ENCODE assay signal across 1 cellular context in the genomic region with DNA sequence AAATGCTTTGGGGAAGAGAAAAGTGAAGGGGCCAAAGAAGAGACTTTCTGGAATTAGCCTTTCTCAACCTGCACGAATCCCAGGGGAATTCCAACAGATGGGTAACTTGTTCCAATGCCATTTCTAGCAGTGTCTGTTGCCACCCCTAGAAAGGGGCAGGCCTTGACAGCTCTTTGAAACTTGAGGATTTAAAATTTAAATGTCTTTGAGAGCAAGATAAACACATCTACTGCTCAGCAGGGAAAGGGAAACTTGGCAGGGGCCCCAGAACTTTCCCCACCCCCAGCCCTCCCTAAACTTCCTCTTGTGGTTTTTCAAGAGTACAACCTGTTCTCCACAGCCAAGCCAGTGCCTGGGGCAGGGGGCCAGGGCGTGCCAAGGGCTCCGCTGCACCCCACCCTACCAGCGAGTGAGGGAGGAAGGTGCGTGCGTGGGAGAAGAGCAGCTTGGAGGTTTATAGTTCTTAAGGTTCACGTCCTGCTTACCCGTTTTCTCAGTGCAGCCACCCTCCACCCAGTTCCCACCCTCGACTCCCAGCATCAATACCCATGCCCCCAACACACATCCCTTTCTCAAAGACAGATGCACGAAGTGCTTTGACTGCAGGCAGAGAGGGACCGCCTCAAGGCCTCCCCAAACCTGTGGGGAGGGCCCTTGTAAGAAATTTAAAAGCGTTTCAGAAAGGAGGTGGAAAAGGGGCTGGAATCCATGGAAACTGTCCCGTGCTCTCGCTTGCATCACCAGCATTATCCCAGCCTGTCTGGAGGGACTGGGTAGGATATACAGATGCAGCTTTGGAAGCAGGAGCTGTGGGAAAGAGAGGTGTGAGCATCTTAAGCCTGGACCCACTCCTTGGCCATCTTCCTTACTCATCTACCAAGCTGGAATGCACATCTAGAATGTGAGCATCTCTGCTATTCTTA.
A peak's percentile ranks its signal among the peaks of the same experiment; 100 is the strongest.
TF ChIP-seq lines count a peak whose summit lies in the region.

No MANE protein-coding gene starts in this region.

TF ChIP-seq in K562, 482 proteins besides CTCF, POLR2A, EP300 and RAD21 (continued from another document and continues in another):
- TF ChIP-seq TFE3 (CRISPR knock-in tag; IDR thresholded peaks at IDR 0.05) (no peak), BDP1 (IDR thresholded peaks at IDR 0.05; ENCODE audit: insufficient read depth, insufficient read length) (no peak), ETV5 (CRISPR knock-in tag; IDR thresholded peaks at IDR 0.05; ENCODE audit: low read depth) (peak; percentile 37; the same call in 1 of the 2 replicates), ZBTB7A (IDR thresholded peaks at IDR 0.05; ENCODE audit: borderline replicate concordance, control insufficient read depth, low read depth, low read length) (peak; percentile 71), ZNF318 (IDR thresholded peaks at IDR 0.05; ENCODE audit: borderline replicate concordance in 1 of 2, low read depth in 1 of 2) (peak in 1 of 2 experiments; percentile 65; a peak in 1 of 4 replicates), TBL1XR1 (IDR thresholded peaks at IDR 0.05; ENCODE audit: low read length in 2 of 2) (peak in 1 of 2 experiments; percentile 59; a peak in 1 of 4 replicates), ESRRA (IDR thresholded peaks at IDR 0.05; ENCODE audit: borderline replicate concordance, low read depth) (peak; percentile 70; the same call in 1 of the 2 replicates), MTA3 (IDR thresholded peaks at IDR 0.05; ENCODE audit: borderline replicate concordance) (0 out of 2 replicates have a peak, but pooled peaks have one; percentile 45), MXI1 (IDR thresholded peaks at IDR 0.05; ENCODE audit: low read depth, low read length) (peak; percentile 95), FOXK2 (conservative IDR thresholded peaks at IDR 0.05 in 1 of 2, IDR thresholded peaks at IDR 0.05 in 1 of 2; ENCODE audit: low read depth in 2 of 2) (peak; percentile 83), SMARCA4 (IDR thresholded peaks at IDR 0.05) (peak; percentile 56; the same call in 1 of the 2 replicates), GATAD2B (IDR thresholded peaks at IDR 0.05; ENCODE audit: borderline replicate concordance) (0 out of 2 replicates have a peak, but pooled peaks have one; percentile 16), ZKSCAN1 (IDR thresholded peaks at IDR 0.05; ENCODE audit: low read depth, low read length) (peak; percentile 54; the same call in 1 of the 2 replicates), GATAD2A (IDR thresholded peaks at IDR 0.05) (0 out of 2 replicates have a peak, but pooled peaks have one; percentile 63), HDAC2 (IDR thresholded peaks at IDR 0.05) (peak; percentile 47; the same call in 1 of the 2 replicates), PHB2 (IDR thresholded peaks at IDR 0.05; ENCODE audit: low read depth) (no peak), VEZF1 (CRISPR knock-in tag; IDR thresholded peaks at IDR 0.05) (peak; percentile 90), CCAR2 (IDR thresholded peaks at IDR 0.05; ENCODE audit: low read depth, low read length) (no peak), KLF6 (CRISPR knock-in tag; IDR thresholded peaks at IDR 0.05; ENCODE audit: borderline replicate concordance) (peak; percentile 43; the same call in 1 of the 2 replicates), ZNF41 (CRISPR knock-in tag; conservative IDR thresholded peaks at IDR 0.05) (0 out of 2 replicates have a peak, but pooled peaks have one; percentile 11), COPS2 (conservative IDR thresholded peaks at IDR 0.05) (no peak), ETV1 (tag; conservative IDR thresholded peaks at IDR 0.05; ENCODE audit: low read depth) (peak; percentile 35; the same call in 1 of the 2 replicates), MAZ (CRISPR knock-in tag; conservative IDR thresholded peaks at IDR 0.05 in 1 of 2, IDR thresholded peaks at IDR 0.05 in 1 of 2) (peak in 1 of 2 experiments; percentile 72; a peak in 2 of 4 replicates), ID3 (CRISPR knock-in tag; IDR thresholded peaks at IDR 0.05) (no peak), ID3 (tag; IDR thresholded peaks at IDR 0.05) (0 out of 2 replicates have a peak, but pooled peaks have one; percentile 11), MBD2 (IDR thresholded peaks at IDR 0.05; ENCODE audit: borderline replicate concordance, low read depth) (no peak), POLR2H (tag; IDR thresholded peaks at IDR 0.05; ENCODE audit: low read depth) (no peak), SMARCE1 (IDR thresholded peaks at IDR 0.05) (peak; percentile 80), HDAC1 (IDR thresholded peaks at IDR 0.05) (peak; percentile 61 to 64; a peak in 1 of 4 replicates), NBN (IDR thresholded peaks at IDR 0.05; ENCODE audit: low read depth) (0 out of 2 replicates have a peak, but pooled peaks have one; percentile 65), KLF13 (tag; IDR thresholded peaks at IDR 0.05; ENCODE audit: borderline replicate concordance, low read depth) (no peak), L3MBTL2 (IDR thresholded peaks at IDR 0.05) (0 out of 2 replicates have a peak, but pooled peaks have one; percentile 25), CXXC5 (CRISPR knock-in tag; IDR thresholded peaks at IDR 0.05) (peak; percentile 50; the same call in 1 of the 2 replicates), TCF3 (CRISPR knock-in tag; IDR thresholded peaks at IDR 0.05) (peak; percentile 70), ATF6 (CRISPR knock-in tag; IDR thresholded peaks at IDR 0.05) (0 out of 2 replicates have a peak, but pooled peaks have one; percentile 52)
- TF ChIP-seq, protein P1, sequence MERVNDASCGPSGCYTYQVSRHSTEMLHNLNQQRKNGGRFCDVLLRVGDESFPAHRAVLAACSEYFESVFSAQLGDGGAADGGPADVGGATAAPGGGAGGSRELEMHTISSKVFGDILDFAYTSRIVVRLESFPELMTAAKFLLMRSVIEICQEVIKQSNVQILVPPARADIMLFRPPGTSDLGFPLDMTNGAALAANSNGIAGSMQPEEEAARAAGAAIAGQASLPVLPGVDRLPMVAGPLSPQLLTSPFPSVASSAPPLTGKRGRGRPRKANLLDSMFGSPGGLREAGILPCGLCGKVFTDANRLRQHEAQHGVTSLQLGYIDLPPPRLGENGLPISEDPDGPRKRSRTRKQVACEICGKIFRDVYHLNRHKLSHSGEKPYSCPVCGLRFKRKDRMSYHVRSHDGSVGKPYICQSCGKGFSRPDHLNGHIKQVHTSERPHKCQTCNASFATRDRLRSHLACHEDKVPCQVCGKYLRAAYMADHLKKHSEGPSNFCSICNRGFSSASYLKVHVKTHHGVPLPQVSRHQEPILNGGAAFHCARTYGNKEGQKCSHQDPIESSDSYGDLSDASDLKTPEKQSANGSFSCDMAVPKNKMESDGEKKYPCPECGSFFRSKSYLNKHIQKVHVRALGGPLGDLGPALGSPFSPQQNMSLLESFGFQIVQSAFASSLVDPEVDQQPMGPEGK (CRISPR knock-in tag; IDR thresholded peaks at IDR 0.05; ENCODE audit: borderline replicate concordance), result 0 out of 2 replicates have a peak, but pooled peaks have one; percentile 57
- TF ChIP-seq, protein P2, sequence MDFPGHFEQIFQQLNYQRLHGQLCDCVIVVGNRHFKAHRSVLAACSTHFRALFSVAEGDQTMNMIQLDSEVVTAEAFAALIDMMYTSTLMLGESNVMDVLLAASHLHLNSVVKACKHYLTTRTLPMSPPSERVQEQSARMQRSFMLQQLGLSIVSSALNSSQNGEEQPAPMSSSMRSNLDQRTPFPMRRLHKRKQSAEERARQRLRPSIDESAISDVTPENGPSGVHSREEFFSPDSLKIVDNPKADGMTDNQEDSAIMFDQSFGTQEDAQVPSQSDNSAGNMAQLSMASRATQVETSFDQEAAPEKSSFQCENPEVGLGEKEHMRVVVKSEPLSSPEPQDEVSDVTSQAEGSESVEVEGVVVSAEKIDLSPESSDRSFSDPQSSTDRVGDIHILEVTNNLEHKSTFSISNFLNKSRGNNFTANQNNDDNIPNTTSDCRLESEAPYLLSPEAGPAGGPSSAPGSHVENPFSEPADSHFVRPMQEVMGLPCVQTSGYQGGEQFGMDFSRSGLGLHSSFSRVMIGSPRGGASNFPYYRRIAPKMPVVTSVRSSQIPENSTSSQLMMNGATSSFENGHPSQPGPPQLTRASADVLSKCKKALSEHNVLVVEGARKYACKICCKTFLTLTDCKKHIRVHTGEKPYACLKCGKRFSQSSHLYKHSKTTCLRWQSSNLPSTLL (IDR thresholded peaks at IDR 0.05), result no peak
